14 cellular contexts compared by ENCODE assay signal in the genomic region with DNA sequence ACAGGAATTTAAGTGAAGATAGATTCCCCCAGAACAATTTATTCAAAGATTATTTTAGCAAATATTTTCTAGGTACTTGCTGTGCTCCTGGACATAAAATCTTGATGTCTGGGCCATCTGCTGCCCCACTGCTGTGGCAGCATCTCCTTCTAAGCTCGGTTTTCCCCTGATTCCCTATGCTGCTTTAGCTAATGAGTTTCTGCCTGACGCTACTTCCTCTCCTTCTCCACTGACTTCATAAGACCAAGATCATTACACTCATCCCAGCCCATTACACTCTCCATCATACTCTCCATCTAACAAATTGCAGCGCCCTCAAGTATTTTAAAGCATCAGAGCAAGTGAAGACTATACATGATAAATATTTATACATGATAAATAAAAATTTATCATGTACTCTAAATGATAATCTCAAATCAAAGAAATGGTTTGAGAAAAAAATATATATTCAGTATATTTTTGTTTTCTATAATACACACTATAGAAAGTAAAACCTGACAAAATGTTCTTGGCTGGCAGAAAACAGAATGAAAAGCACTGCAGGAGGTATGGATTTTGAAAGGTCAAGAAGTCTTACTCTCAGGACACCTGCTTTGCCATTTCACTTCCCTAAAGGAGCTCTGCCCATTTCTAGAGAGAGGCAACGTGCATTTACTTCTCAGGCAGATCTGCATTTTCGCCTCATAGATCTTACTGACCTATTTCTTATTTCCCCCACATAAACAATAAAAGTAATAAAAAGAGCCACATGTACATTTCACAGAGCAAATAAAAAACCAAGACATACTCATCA.
DNase-seq lines count a peak whose midpoint lies in the region; ATAC-seq and TF ChIP-seq lines count a peak whose summit lies in the region.
"Had no signal": no experiment of that assay in that cellular context is flagged by ENCODE, and none has a peak within 500 bp of the region (broad histone marks: within the 10 kb centered on the region; RNA-seq: fewer than 3 reads in every experiment).

No MANE protein-coding gene starts in this region.

- no peaks in the 10 kb centered on the region for H3K4me1 ChIP-seq in upper lobe of right lung

- ATAC-seq in GM19035 (IDR thresholded peaks at IDR 0.05; ENCODE audit: unreplicated experiment) = peak; percentile 64
- ATAC-seq in GM21717 (IDR thresholded peaks at IDR 0.05; ENCODE audit: unreplicated experiment) = peak; percentile 79
- peak; percentile 55 for ATAC-seq in HG03108 (IDR thresholded peaks at IDR 0.05; ENCODE audit: unreplicated experiment)
- ATAC-seq in upper lobe of right lung = no peak
- ATAC-seq: gastroesophageal sphincter had no signal

- no peaks in the 10 kb centered on the region for H3K27me3 ChIP-seq in upper lobe of right lung
- H3K27me3 ChIP-seq: gastroesophageal sphincter had no signal

- H3K36me3 ChIP-seq in upper lobe of right lung = no peaks in the 10 kb centered on the region
- H3K36me3 ChIP-seq: gastroesophageal sphincter had no signal

- H3K4me3 ChIP-seq in upper lobe of right lung = no peak overlapping the region
- H3K4me3 ChIP-seq: gastroesophageal sphincter had no signal

- intact Hi-C loops in upper lobe of right lung (cut with DNase I) = no loop called here

- no peak for TF ChIP-seq CTCF in upper lobe of right lung (IDR thresholded peaks at IDR 0.05)

- DNase-seq in dedifferentiated amniotic fluid mesenchymal stem cell (ENCODE audit: extremely low spot score) = peak; percentile 6
- no peak for DNase-seq in effector CD4-positive, alpha-beta T cell
- DNase-seq in upper lobe of right lung = no peak
- no peak for DNase-seq in caudate nucleus (lab: John Stamatoyannopoulos, UW)
- DNase-seq: activated CD4-positive, CD25-positive, alpha-beta regulatory T cell treated with anti-CD3 and anti-CD28 coated beads, Interleukin-2, amount 50 U/mL, for 72 hours; activated naive CD8-positive, alpha-beta T cell treated with anti-CD3 and anti-CD28 coated beads, Interleukin-2, amount 10 ng/mL, durations not matched to agents 7 days and 5 days; central memory CD4-positive, alpha-beta T cell; H7; NCI-H187 treated with DMSO at 0.1 percent for 48 hours; NCI-H774 had no signal

- H3K9me3 ChIP-seq in upper lobe of right lung = no peaks in the 10 kb centered on the region
- H3K9me3 ChIP-seq: gastroesophageal sphincter had no signal

- no peak overlapping the region for H3K27ac ChIP-seq in upper lobe of right lung
- no peak overlapping the region for H3K27ac ChIP-seq in caudate nucleus (ENCODE audit: low read depth, low read length)
- H3K27ac ChIP-seq: gastroesophageal sphincter had no signal
